8 cellular contexts compared by ENCODE assay signal in the genomic region with DNA sequence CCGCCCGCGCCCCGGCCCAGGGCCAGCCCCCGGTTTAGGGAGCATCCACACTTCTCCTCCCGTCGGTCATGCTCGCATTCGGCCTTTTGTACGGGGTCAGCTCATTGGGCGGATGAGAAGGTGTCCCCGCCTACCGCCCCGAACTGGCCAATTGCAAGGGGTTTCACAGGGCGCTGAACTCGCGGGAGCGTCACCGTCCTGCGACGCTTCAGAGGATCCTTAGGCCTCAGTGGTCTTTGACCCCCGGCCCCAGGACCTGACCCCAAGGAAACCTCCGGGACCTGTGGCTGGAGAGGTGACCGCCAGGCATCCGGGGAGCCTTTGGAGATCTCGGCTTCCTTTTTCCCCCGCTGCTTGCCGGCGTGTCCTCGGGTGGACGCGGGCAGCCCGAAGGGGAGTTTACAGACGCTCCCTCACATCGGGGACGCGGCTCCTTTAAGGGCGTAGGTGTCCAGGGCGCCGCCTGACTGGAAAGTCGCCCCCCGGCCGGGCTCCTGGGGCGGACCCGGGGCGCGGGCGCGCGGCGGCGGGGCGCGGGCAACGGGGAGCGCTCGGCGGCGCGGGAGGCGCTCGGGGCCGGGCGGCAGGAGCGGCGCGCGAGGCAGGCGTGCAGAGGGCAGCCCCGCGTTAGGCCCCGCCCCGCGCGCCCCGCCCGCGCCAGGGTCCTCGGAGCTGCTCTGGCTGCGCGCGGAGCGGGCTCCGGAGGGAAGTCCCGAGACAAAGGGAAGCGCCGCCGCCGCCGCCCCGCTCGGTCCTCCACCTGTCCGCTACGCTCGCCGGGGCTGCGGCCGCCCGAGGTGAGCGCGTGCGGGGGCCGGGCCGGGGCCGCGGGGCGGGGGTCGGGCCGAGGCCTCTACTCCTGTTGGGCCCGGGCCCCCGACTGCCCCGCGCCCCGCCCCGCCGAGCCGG. TPM values are rescaled to one million over a fixed set of nuclear protein-coding genes. Genes with fewer than 3 reads are reported as not detected.
DNase-seq lines count a peak whose midpoint lies in the region; ATAC-seq and TF ChIP-seq lines count a peak whose summit lies in the region.

Gene UBE2I (plus strand): TSS at position 660 of the 909 bp plus-strand sequence. CDS start 4,395 bp downstream, outside the sequence.

- H3K27ac Mint-ChIP-seq in neural progenitor cell = peak within 1 kb of the TSS; percentile 100

- peaks cover 18% of the 10 kb centered on the region for H3K4me1 Mint-ChIP-seq in neural progenitor cell

- TF ChIP-seq CTCF in HEK293 (tag by site-specific recombination; IDR thresholded peaks at IDR 0.05) (no peak), foreskin keratinocyte (conservative IDR thresholded peaks at IDR 0.05) (no peak), neural progenitor cell (IDR thresholded peaks at IDR 0.05) (no peak)

- H3K79me2 ChIP-seq in neural progenitor cell (ENCODE audit: low read depth) = peaks cover 45% of the 10 kb centered on the region

- peak within 1 kb of the TSS; percentile 100 for H2AFZ ChIP-seq in neural progenitor cell (replicated peaks)

- no peaks in the 10 kb centered on the region for H3K9me3 Mint-ChIP-seq in neural progenitor cell

- peaks cover 13% of the 10 kb centered on the region for H3K36me3 Mint-ChIP-seq in neural progenitor cell

- H3K9me3 ChIP-seq in HEK293 (ENCODE audit: control insufficient read depth, insufficient read depth, low read depth, low read length) (no peaks in the 10 kb centered on the region), neural progenitor cell (ENCODE audit: low read depth) (no peaks in the 10 kb centered on the region), stomach smooth muscle (ENCODE audit: control insufficient read depth in 2 of 2, low read length in 2 of 2) (no peaks in the 10 kb centered on the region)

- peak within 1 kb of the TSS; percentile 100 for H3K9ac ChIP-seq in neural progenitor cell
- H3K9ac ChIP-seq in stomach smooth muscle (ENCODE audit: low read length in 2 of 2) = peak within 1 kb of the TSS; percentile 84 to 99

- POLR2A ChIA-PET in HEK293 (lab: Yijun Ruan, JAX) = interaction anchor here (0.5 to 1.6 kb wide), 7 partner anchors 8 to 573 kb away, joined by 3 to 10 read pairs (median 3); partner anchors contain the start of gene UQCC4

- DNase-seq in GDM1 (lab: John Stamatoyannopoulos, UW) (peak; percentile 96), MV-4-11 (lab: John Stamatoyannopoulos, UW) (peak; percentile 94), SK-MEL-5 (ENCODE audit: low read depth, low spot score) (peak; percentile 96), foreskin keratinocyte (peak; percentile 98), neural progenitor cell (ENCODE audit: low spot score) (peak; percentile 97)
- peak; percentile 95 to 98 (median 96) for DNase-seq in activated naive CD4-positive, alpha-beta T cell (lab: John Stamatoyannopoulos, UW)

- H3K4me1 ChIP-seq in HEK293 (ENCODE audit: control insufficient read depth, insufficient read depth, low read length) (peaks cover 8% of the 10 kb centered on the region), foreskin keratinocyte (peaks cover 6% of the 10 kb centered on the region), neural progenitor cell (peaks cover 11% of the 10 kb centered on the region), stomach smooth muscle (ENCODE audit: control insufficient read depth, insufficient read depth, low read length) (peaks cover 35% of the 10 kb centered on the region)

- H3K4me3 Mint-ChIP-seq in neural progenitor cell = peak within 1 kb of the TSS; percentile 98

- H3K27me3 ChIP-seq in foreskin keratinocyte (no peaks in the 10 kb centered on the region), neural progenitor cell (no peaks in the 10 kb centered on the region), stomach smooth muscle (ENCODE audit: control insufficient read depth in 1 of 2, insufficient read depth in 2 of 2, low read length in 2 of 2) (peaks cover under 1% of the 10 kb centered on the region in 2 donors)

- CTCF ChIA-PET in HEK293 (lab: Yijun Ruan, JAX) = no interaction called here

- peaks cover 6% of the 10 kb centered on the region for H3K27me3 Mint-ChIP-seq in neural progenitor cell (ENCODE audit: insufficient read depth, low read depth)

- peak; percentile 63 for ATAC-seq in foreskin keratinocyte

- in situ Hi-C loops in SK-MEL-5 (cut with HindIII; ENCODE audit: low pct_unique_long_range_greater_than_20kb, low sequenced_read_pairs) = no loop called here

- H3K4me2 ChIP-seq in neural progenitor cell = peak within 1 kb of the TSS; percentile 100

- peaks cover 8% of the 10 kb centered on the region for H3F3A ChIP-seq in neural progenitor cell (ENCODE audit: low read depth)

- H3K36me3 ChIP-seq in HEK293 (ENCODE audit: control insufficient read depth in 2 of 2, insufficient read depth in 1 of 2, low read length in 2 of 2) (peaks cover 0 to 33% of the 10 kb centered on the region in 2 experiments; a peak in 1 of 3 replicates), neural progenitor cell (no peaks in the 10 kb centered on the region), stomach smooth muscle (ENCODE audit: control insufficient read depth in 2 of 2, insufficient read depth in 2 of 2, low read length in 2 of 2) (peaks cover 4 to 7% of the 10 kb centered on the region in 2 donors)

- H3K27ac ChIP-seq in HEK293 (ENCODE audit: extremely low read depth, low read depth, low read length) = peak within 1 kb of the TSS; percentile 100
- H3K27ac ChIP-seq in foreskin keratinocyte = peak within 1 kb of the TSS; percentile 100
- peak within 1 kb of the TSS; percentile 100 for H3K27ac ChIP-seq in neural progenitor cell
- H3K27ac ChIP-seq in stomach smooth muscle (ENCODE audit: low read length) = peak within 1 kb of the TSS; percentile 92

- H3K4me3 ChIP-seq in HEK293 (ENCODE audit: low read depth, low read length) (peak within 1 kb of the TSS; percentile 81), neural progenitor cell (peak within 1 kb of the TSS; percentile 100), stomach smooth muscle (ENCODE audit: low read length in 2 of 2) (peak within 1 kb of the TSS; percentile 78 to 88)

- H4K20me1 ChIP-seq in neural progenitor cell (ENCODE audit: low read depth) = peaks cover 44% of the 10 kb centered on the region

TF ChIP-seq in HEK293, 187 proteins besides CTCF, POLR2A, EP300 and RAD21 (continues in another document):
- TF ChIP-seq ZNF121 (tag by site-specific recombination; IDR thresholded peaks at IDR 0.05) (peak; percentile 67; the same call in 1 of the 2 replicates), ZNF433 (tag by site-specific recombination; IDR thresholded peaks at IDR 0.05; ENCODE audit: low read depth) (0 out of 2 replicates have a peak, but pooled peaks have one; percentile 14), ZNF449 (tag by site-specific recombination; IDR thresholded peaks at IDR 0.05) (0 out of 2 replicates have a peak, but pooled peaks have one; percentile 45), PRDM2 (tag by site-specific recombination; IDR thresholded peaks at IDR 0.05; ENCODE audit: borderline replicate concordance) (no peak)

RNA-seq across cellular contexts. Expression of gene UBE2I, which starts in this region (rescaled TPM):
- total RNA-seq in SK-MEL-5 (2014; rRNA removed; shearing (Covaris generic)) = 55.2 TPM in 2 replicates
- polyA plus RNA-seq in SK-MEL-5 (2015; cell fraction: cytosol; rRNA removed) = 97.4 and 103 TPM in 2 replicates
- 83.0 and 94.4 TPM in 2 replicates for polyA plus RNA-seq in SK-MEL-5 (2015; cell fraction: nucleus; rRNA removed)
- total RNA-seq in foreskin keratinocyte (76.7 and 101 TPM in 2 replicates), neural progenitor cell (ENCODE audit: low replicate concordance) (184 and 239 TPM in 2 replicates)
- polyA plus RNA-seq in foreskin keratinocyte = 155 and 172 TPM in 2 replicates

Comparison
In these comparisons a context has a peak if more than half of its experiments do, and no peak if none do; other contexts are left out.
1. Peak in every context shown above with its lines: DNase-seq, ATAC-seq, H3K4me3 ChIP-seq and H3K27ac ChIP-seq.